1 cellular context compared by ENCODE assay signal in genomic region chr16:67108931-67109406, GRCh38.
TF ChIP-seq lines count a peak whose summit lies in the region.

No MANE protein-coding gene starts in this region.

TF ChIP-seq in H1, 55 proteins besides CTCF, POLR2A, EP300 and RAD21:
- no peak for TF ChIP-seq PHF8 (conservative IDR thresholded peaks at IDR 0.05; ENCODE audit: low read depth, low read length)
- no peak for TF ChIP-seq BACH1 (IDR thresholded peaks at IDR 0.05; ENCODE audit: low read length)
- TF ChIP-seq EGR1 (IDR thresholded peaks at IDR 0.05; ENCODE audit: borderline replicate concordance, low read depth, low read length): no peak
- no peak for TF ChIP-seq CHD7 (IDR thresholded peaks at IDR 0.05; ENCODE audit: insufficient replicate concordance, low read length)
- TF ChIP-seq BRCA1 (IDR thresholded peaks at IDR 0.05; ENCODE audit: low read depth, low read length): no peak
- no peak for TF ChIP-seq E2F6 (IDR thresholded peaks at IDR 0.05)
